In the genomic region with DNA sequence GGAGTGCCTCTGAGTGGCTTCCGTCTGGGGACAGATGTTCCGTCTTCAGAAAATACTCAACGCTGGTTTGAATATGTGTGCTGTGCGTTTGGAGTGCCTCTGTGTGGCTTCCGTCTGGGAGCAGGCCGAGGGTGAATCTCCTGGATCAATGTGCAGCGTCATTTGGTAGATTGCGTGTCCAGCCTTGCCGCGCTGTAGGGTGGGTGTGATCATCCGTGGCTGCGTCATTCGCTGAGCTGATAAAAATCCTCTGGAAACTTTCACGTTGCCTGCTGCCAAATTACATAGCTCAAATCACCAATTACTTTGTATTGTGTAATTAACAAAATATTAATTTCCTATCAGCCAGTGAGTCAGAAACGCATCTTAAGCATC, we compare ENCODE assay signal across 35 cellular contexts. TPM values are rescaled to one million over a fixed set of nuclear protein-coding genes. Genes with fewer than 3 reads are reported as not detected.
"Had no signal": no experiment of that assay in that cellular context is flagged by ENCODE, and none has a peak within 500 bp of the region (broad histone marks: within the 10 kb centered on the region; RNA-seq: fewer than 3 reads in every experiment).

No MANE protein-coding gene starts in this region.

- DNase-seq: activated B cell treated with CpG ODN at 0.5 μM for 24 hours; activated CD4-positive, alpha-beta T cell treated with anti-CD3 and anti-CD28 coated beads, Interleukin-2, amount 50 U/mL, for 1 hour; activated CD8-positive, alpha-beta T cell treated with anti-CD3 and anti-CD28 coated beads, Interleukin-2, amount 10 ng/mL, durations not matched to agents 7 days and 5 days; activated naive CD4-positive, alpha-beta T cell; activated T-cell treated with anti-CD3 and anti-CD28 coated beads for 4 hours; activated T-cell treated with anti-CD3 and anti-CD28 coated beads, Interleukin-2, amount 50 U/mL, for 72 hours; aorta; body of pancreas; dermis blood vessel endothelial cell; effector CD8-positive, alpha-beta T cell; head of caudate nucleus; hippocampal formation; left cardiac atrium; left ventricle myocardium superior; mucosa of descending colon; posterior cingulate gyrus; right lobe of liver; stimulated activated CD4-positive, alpha-beta T cell treated with anti-CD3 and anti-CD28 coated beads, Interleukin-2, amount 100 ng/mL, for 48 hours; stimulated activated naive CD8-positive, alpha-beta T cell treated with anti-CD3 and anti-CD28 coated beads, Interleukin-15, Interleukin-2, amounts not matched to agents 100 U/mL and 50 U/mL, for 24 hours; T1000; testis; transverse colon had no signal

- H3K27me3 ChIP-seq: body of pancreas, gastroesophageal sphincter, right lobe of liver, testis, transverse colon had no signal

- H3K27ac ChIP-seq: body of pancreas, gastroesophageal sphincter, right lobe of liver, testis, transverse colon had no signal

- FAIRE-seq: colon, keratinocyte, urothelium cell line had no signal

- H3K9me3 Mint-ChIP-seq: activated B cell treated with CpG ODN at 0.5 μM for 24 hours; activated T-cell treated with anti-CD3 and anti-CD28 coated beads, Interleukin-2, amount 50 U/mL, for 72 hours; natural killer cell treated with Interleukin-12 subunit alpha and Interleukin-12 subunit beta and Interleukin-15 and Interleukin-18, amount 100 ng/mL, for 72 hours had no signal

- H3K4me3 ChIP-seq: body of pancreas, gastroesophageal sphincter, mucosa of descending colon, right lobe of liver, testis, transverse colon had no signal

- H3K36me3 ChIP-seq: transverse colon had no signal

- H3K27ac Mint-ChIP-seq: activated B cell treated with CpG ODN at 0.5 μM for 24 hours; activated CD8-positive, alpha-beta T cell treated with anti-CD3 and anti-CD28 coated beads, Interleukin-2, amount 10 ng/mL, durations not matched to agents 7 days and 5 days; activated naive CD8-positive, alpha-beta T cell; activated T-cell treated with anti-CD3 and anti-CD28 coated beads, Interleukin-2, amount 50 U/mL, for 72 hours; natural killer cell treated with Interleukin-12 subunit alpha and Interleukin-12 subunit beta and Interleukin-15 and Interleukin-18, amount 100 ng/mL, for 72 hours had no signal

- H3K36me3 Mint-ChIP-seq: natural killer cell treated with Interleukin-12 subunit alpha and Interleukin-12 subunit beta and Interleukin-15 and Interleukin-18, amount 100 ng/mL, for 72 hours had no signal

- H3K4me1 ChIP-seq: body of pancreas, right lobe of liver, transverse colon had no signal

- H3K9me3 ChIP-seq: body of pancreas, gastroesophageal sphincter, mucosa of descending colon, right lobe of liver, testis, transverse colon had no signal

- H3K4me3 Mint-ChIP-seq: activated B cell treated with CpG ODN at 0.5 μM for 24 hours; activated CD8-positive, alpha-beta T cell treated with anti-CD3 and anti-CD28 coated beads, Interleukin-2, amount 10 ng/mL, durations not matched to agents 7 days and 5 days; activated naive CD8-positive, alpha-beta T cell; activated T-cell treated with anti-CD3 and anti-CD28 coated beads, Interleukin-2, amount 50 U/mL, for 72 hours; natural killer cell treated with Interleukin-12 subunit alpha and Interleukin-12 subunit beta and Interleukin-15 and Interleukin-18, amount 100 ng/mL, for 72 hours had no signal

- ATAC-seq: activated CD8-positive, alpha-beta T cell treated with anti-CD3 and anti-CD28 coated beads, Interleukin-2, amount 10 ng/mL, durations not matched to agents 7 days and 5 days; activated T-cell treated with anti-CD3 and anti-CD28 coated beads, Interleukin-2, amount 50 U/mL, for 72 hours; body of pancreas; gastroesophageal sphincter; left cardiac atrium; left ventricle myocardium superior; mucosa of descending colon; natural killer cell treated with Interleukin-12 subunit alpha and Interleukin-12 subunit beta and Interleukin-15 and Interleukin-18, amount 100 ng/mL, for 72 hours; right lobe of liver; stimulated activated naive CD8-positive, alpha-beta T cell treated with anti-CD3 and anti-CD28 coated beads, Interleukin-15, Interleukin-2, amounts not matched to agents 100 U/mL and 50 U/mL, for 24 hours had no signal

- H3K27me3 Mint-ChIP-seq: activated B cell treated with CpG ODN at 0.5 μM for 24 hours; activated naive CD8-positive, alpha-beta T cell; natural killer cell treated with Interleukin-12 subunit alpha and Interleukin-12 subunit beta and Interleukin-15 and Interleukin-18, amount 100 ng/mL, for 72 hours had no signal

RNA-seq across cellular contexts. Expression of gene NKX1-1, which starts 47.1 kb away (rescaled TPM):
- total RNA-seq: activated B cell treated with CpG ODN at 0.5 μM for 24 hours; activated CD8-positive, alpha-beta T cell treated with anti-CD3 and anti-CD28 coated beads, Interleukin-2, amount 10 ng/mL, durations not matched to agents 7 days and 5 days; activated T-cell treated with anti-CD3 and anti-CD28 coated beads, Interleukin-2, amount 50 U/mL, for 72 hours; aorta; body of pancreas; dermis blood vessel endothelial cell; epithelial cell of proximal tubule; gastroesophageal sphincter; left cardiac atrium; left ventricle myocardium superior; lung microvascular endothelial cell; mesenteric fat pad; mucosa of descending colon; myocyte; natural killer cell treated with Interleukin-12 subunit alpha and Interleukin-12 subunit beta and Interleukin-15 and Interleukin-18, amount 100 ng/mL, for 72 hours; osteoblast; right lobe of liver; skeletal muscle tissue; transverse colon had no signal
- polyA plus RNA-seq: adipose tissue, aorta, keratinocyte had no signal
